8 cellular contexts compared by ENCODE assay signal in the genomic region with DNA sequence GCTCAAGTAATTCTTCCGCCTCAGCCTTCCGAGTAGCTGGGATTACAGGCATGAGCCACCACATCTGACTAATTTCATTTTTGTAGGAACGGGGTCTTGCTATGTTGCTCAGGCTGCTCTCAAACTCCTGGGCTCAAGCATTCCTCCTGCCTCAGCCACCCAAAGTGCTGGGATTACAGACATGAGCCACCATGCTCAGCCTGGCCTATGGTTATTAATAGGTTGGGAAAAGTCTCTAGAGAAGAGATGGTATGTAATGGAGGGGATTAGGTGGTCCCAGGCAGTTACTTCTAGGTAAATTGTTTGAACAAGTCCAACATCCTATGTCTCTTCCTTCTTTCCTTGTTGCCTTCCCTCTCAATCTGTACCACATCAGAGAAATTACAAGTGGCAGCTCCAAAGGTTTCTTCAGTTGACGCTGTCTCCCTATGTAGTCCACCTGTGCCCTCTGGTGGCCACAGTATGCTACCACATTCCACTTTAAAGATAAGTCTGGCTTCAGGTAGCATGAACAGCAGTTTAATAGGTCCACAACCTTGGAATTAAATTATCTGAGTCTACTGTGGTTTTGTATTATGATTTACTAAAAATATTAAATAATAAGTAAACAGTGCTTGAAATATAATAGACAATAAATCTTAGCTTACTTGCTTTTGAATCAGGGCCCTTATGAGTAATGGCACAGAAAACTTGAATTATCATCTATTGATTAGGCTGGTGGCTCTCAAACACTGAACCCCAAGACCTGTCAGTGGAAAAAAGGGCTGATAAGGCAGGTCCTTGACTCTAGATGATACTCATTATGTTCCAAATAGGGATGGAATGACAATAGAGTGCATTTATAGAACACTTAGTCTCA. TPM values are rescaled to one million over a fixed set of nuclear protein-coding genes. Genes with fewer than 3 reads are reported as not detected.
A peak's percentile ranks its signal among the peaks of the same experiment; 100 is the strongest.
DNase-seq lines count a peak whose midpoint lies in the region; ATAC-seq and TF ChIP-seq lines count a peak whose summit lies in the region.

No MANE protein-coding gene starts in this region.

- CTCF ChIA-PET in RWPE1 (lab: Yijun Ruan, JAX), result interaction anchor here (0.5 to 4.8 kb wide), 37 partner anchors 9 to 360 kb away, joined by 3 to 109 read pairs (median 4); a partner anchor contains a TSS

- H3K27ac ChIP-seq in RWPE1 (no peak overlapping the region), transverse colon (peak overlapping the region in 1 of 4 donors; percentile 6)

- TF ChIP-seq POLR2A in transverse colon (IDR thresholded peaks at IDR 0.05), result no peak

- no peaks in the 10 kb centered on the region for H3K27me3 ChIP-seq in transverse colon

- in situ Hi-C loops in transverse colon (cut with MboI; ENCODE audit: low pct_ligation_motif_present in 1 of 4, low pct_unique_long_range_greater_than_20kb in 1 of 4, low sequenced_read_pairs in 3 of 4), result no loop called here

- intact Hi-C loops in transverse colon (cut with DNase I; ENCODE audit: low total_unique reads), result loop anchor here (5.0 kb wide), 1 partner anchor 353 kb away; no protein-coding TSS in a partner anchor

- no peaks in the 10 kb centered on the region for H3K36me3 ChIP-seq in transverse colon

- H3K9me3 ChIP-seq in transverse colon, result no peaks in the 10 kb centered on the region

- no peak overlapping the region for H3K4me3 ChIP-seq in transverse colon

- 0 to 71% methylated on average over 1 to 4 of the region's 4 CpGs for WGBS in transverse colon (ENCODE audit: low coverage in 1 of 2), 2 donors

- POLR2A ChIA-PET in RWPE1 (lab: Yijun Ruan, JAX; ENCODE audit: low non-redundant PET), result no interaction called here

- H3K4me1 ChIP-seq in transverse colon, result peaks cover 0 to 5% (median 2%) of the 10 kb centered on the region in 4 donors

- ATAC-seq in GM21447 (IDR thresholded peaks at IDR 0.05; ENCODE audit: unreplicated experiment), result peak; percentile 80

- TF ChIP-seq CTCF in RWPE1 (conservative IDR thresholded peaks at IDR 0.05; ENCODE audit: low read depth) (peak; percentile 97), transverse colon (IDR thresholded peaks at IDR 0.05) (peak; percentile 88 to 97 (median 92))

- DNase-seq in COLO829 (ENCODE audit: low spot score), result peak; percentile 73
- peak; percentile 80 for DNase-seq in LoVo (ENCODE audit: low spot score)
- peak; percentile 88 for DNase-seq in RWPE1 (ENCODE audit: low spot score)
- peak; percentile 23 to 37 for DNase-seq in activated T-helper 1 cell treated with anti-CD3 and anti-CD28 coated beads, Interleukin-2, amount 50 U/mL, for 16 hours (ENCODE audit: low read depth in 1 of 2, low spot score in 1 of 2)
- peak; percentile 68 for DNase-seq in fibroblast of the conjunctiva (ENCODE audit: low read depth)
- DNase-seq in nucleus accumbens (lab: John Stamatoyannopoulos, UW), result peak in 44 of 56 donors; percentile 5 to 84 (median 28)
- DNase-seq in transverse colon, result peak; percentile 83

- TF ChIP-seq EP300 in transverse colon (IDR thresholded peaks at IDR 0.05; ENCODE audit: low read depth), result no peak

RNA-seq across cellular contexts. Expression of a gene that starts 9.7 kb away (rescaled TPM):
- total RNA-seq in transverse colon, result 1 to 10 TPM in 2 of 4 donors, under 1 TPM in 2; 0.20 to 2.5 (median 1.6) TPM

RNA-seq across cellular contexts. Expression of a gene that starts 9.8 kb away (rescaled TPM):
- total RNA-seq in transverse colon, result 10 to 100 TPM; 29.9 to 93.5 (median 38.1) TPM

RNA-seq across cellular contexts. Expression of a gene that starts 30.2 kb away (rescaled TPM):
- 1,000 to 10,000 TPM in 2 of 4 donors, 100 to 1,000 TPM in 2; 233 to 1,489 (median 1,023) TPM for total RNA-seq in transverse colon

RNA-seq across cellular contexts. Expression of a gene that starts 46.2 kb away (rescaled TPM):
- total RNA-seq in transverse colon, result 1 to 10 TPM; 1.2 to 6.5 (median 3.5) TPM

Comparison
In these comparisons a context has a peak if more than half of its experiments do, and no peak if none do; other contexts are left out.
1. DNase-seq: peak in every context shown above with its lines; median percentile 88 in RWPE1; 83 in transverse colon; 80 in LoVo; 73 in COLO829; 68 in fibroblast of the conjunctiva; 30 in activated T-helper 1 cell treated with anti-CD3 and anti-CD28 coated beads, Interleukin-2, amount 50 U/mL, for 16 hours; 28 in nucleus accumbens.